In the genomic region with DNA sequence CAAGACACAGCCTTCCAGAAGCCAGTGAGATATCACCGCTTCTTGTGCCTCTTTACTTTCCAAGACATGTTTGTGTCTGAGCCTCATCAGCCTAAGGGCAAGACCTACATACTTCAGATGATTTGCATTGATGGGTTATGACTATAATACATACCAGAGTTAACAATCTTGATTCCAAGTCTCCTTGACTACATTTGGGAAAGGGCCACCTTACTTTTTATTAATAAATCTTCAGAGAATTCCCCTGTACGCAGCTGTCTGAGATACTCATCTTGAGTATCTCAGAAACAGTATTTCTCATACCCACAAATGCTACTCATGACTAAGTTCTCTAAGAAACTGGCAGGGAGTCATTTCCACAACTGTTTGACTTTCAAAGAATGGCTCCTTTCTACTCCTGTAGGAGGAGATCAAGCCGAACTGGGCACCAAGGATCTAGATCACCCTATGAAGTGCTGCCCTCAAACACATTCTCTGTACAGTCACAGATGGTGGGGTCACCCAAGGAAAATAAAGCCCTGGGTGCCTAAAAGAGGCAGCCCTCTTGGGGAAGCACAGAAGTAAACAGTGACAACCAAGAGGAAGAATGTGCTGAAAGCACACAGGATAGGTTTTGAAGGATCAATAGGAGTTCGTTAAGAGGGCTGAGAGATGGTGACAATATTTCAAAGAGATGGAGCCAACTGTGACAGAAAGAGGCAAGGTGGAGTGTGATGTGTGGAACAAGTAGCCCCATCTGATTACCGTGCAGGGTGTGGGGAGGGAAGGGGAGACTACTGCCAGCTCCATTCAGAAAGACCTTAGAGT, we compare ENCODE assay signal across 13 cellular contexts.
DNase-seq lines count a peak whose midpoint lies in the region; TF ChIP-seq lines count a peak whose summit lies in the region.
"Had no signal": no experiment of that assay in that cellular context is flagged by ENCODE, and none has a peak within 500 bp of the region (broad histone marks: within the 10 kb centered on the region; RNA-seq: fewer than 3 reads in every experiment).

No MANE protein-coding gene starts in this region.

- H3K36me3 ChIP-seq in trophoblast cell (ENCODE audit: control insufficient read depth in 1 of 2, insufficient read depth in 2 of 2, low read length in 2 of 2): no peaks in the 10 kb centered on the region
- H3K36me3 ChIP-seq: right lobe of liver had no signal

- H2AK5ac ChIP-seq in trophoblast cell (ENCODE audit: low read length): peak overlapping the region; percentile 75

- H2BK5ac ChIP-seq in trophoblast cell (ENCODE audit: low read depth, low read length, poor library complexity): peak overlapping the region; percentile 60

- H4K12ac ChIP-seq in trophoblast cell (ENCODE audit: low read depth, low read length): no peak overlapping the region

- peaks cover 14% of the 10 kb centered on the region for H3K79me1 ChIP-seq in trophoblast cell (ENCODE audit: low read length)

- peaks cover 9 to 10% of the 10 kb centered on the region in 2 experiments for H3K4me1 ChIP-seq in trophoblast cell (ENCODE audit: control insufficient read depth in 1 of 2, insufficient read depth in 2 of 2, low read length in 2 of 2)

- peak overlapping the region; percentile 88 for H2BK12ac ChIP-seq in trophoblast cell (ENCODE audit: low read length)

- H3K4me3 ChIP-seq in trophoblast cell (ENCODE audit: low read depth, low read length): no peak overlapping the region
- H3K4me3 ChIP-seq: right lobe of liver had no signal

- H3K27ac ChIP-seq in trophoblast cell (ENCODE audit: low read depth, low read length): no peak overlapping the region
- H3K27ac ChIP-seq: 22Rv1, right lobe of liver had no signal

- H2BK120ac ChIP-seq in trophoblast cell (ENCODE audit: insufficient read depth, low read length, poor library complexity): peak overlapping the region; percentile 92

- no peaks in the 10 kb centered on the region for H3K27me3 Mint-ChIP-seq in chondrocyte (ENCODE audit: low read depth)

- H3K23ac ChIP-seq in trophoblast cell (ENCODE audit: low read length): no peak overlapping the region

- H3K4ac ChIP-seq in trophoblast cell (ENCODE audit: low read depth, low read length): no peak overlapping the region

- H3K79me2 ChIP-seq in trophoblast cell (ENCODE audit: control insufficient read depth, insufficient read depth, low read length, poor library complexity): no peaks in the 10 kb centered on the region

- WGBS in trophoblast cell (ENCODE audit: extremely low coverage, insufficient coverage, insufficient read length): no CpG with 5 or more reads among the region's 5 CpGs

- peak overlapping the region; percentile 82 for H3K18ac ChIP-seq in trophoblast cell (ENCODE audit: low read length)

- H3K27me3 ChIP-seq in trophoblast cell (ENCODE audit: insufficient read depth, low read length): no peaks in the 10 kb centered on the region
- H3K27me3 ChIP-seq: right lobe of liver had no signal

- no peak for TF ChIP-seq CTCF in chondrocyte (IDR thresholded peaks at IDR 0.05)

- peak overlapping the region; percentile 58 for H4K91ac ChIP-seq in trophoblast cell (ENCODE audit: low read depth, low read length)

- peaks cover 1% of the 10 kb centered on the region for H3K36me3 Mint-ChIP-seq in chondrocyte (ENCODE audit: low read depth)

- H3K9me3 ChIP-seq in trophoblast cell (ENCODE audit: insufficient read depth, low read depth, low read length): no peaks in the 10 kb centered on the region
- H3K9me3 ChIP-seq: right lobe of liver had no signal

- H3K27ac Mint-ChIP-seq in chondrocyte (ENCODE audit: unreplicated experiment): peak overlapping the region; percentile 77
- H3K27ac Mint-ChIP-seq: activated naive CD8-positive, alpha-beta T cell treated with anti-CD3 and anti-CD28 coated beads, Interleukin-2, amount 10 ng/mL, durations not matched to agents 7 days and 5 days had no signal

- H3K4me1 Mint-ChIP-seq in chondrocyte (ENCODE audit: low read depth): peaks cover 57% of the 10 kb centered on the region
- H3K4me1 Mint-ChIP-seq: activated naive CD8-positive, alpha-beta T cell treated with anti-CD3 and anti-CD28 coated beads, Interleukin-2, amount 10 ng/mL, durations not matched to agents 7 days and 5 days had no signal

- peak overlapping the region; percentile 65 for H4K8ac ChIP-seq in trophoblast cell (ENCODE audit: low read depth, low read length)

- H2AFZ ChIP-seq in trophoblast cell (ENCODE audit: insufficient read depth, low read length, poor library complexity): no peak overlapping the region

- H3K9me3 Mint-ChIP-seq in chondrocyte (ENCODE audit: low read depth): peaks cover 5% of the 10 kb centered on the region

- peak overlapping the region; percentile 83 for H3K14ac ChIP-seq in trophoblast cell (ENCODE audit: low read length)

- H3K4me2 ChIP-seq in trophoblast cell (ENCODE audit: low read length): no peak overlapping the region

- DNase-seq in SIG-M5 treated with dmso at 0.1 percent for 504 hours (lab: John Stamatoyannopoulos, UW; ENCODE audit: unreplicated experiment): peak; percentile 9
- no peak for DNase-seq in SIG-M5 (lab: John Stamatoyannopoulos, UW)
- DNase-seq in M059J (ENCODE audit: low read depth): peak; percentile 95
- DNase-seq in chondrocyte (ENCODE audit: low spot score): no peak
- peak; percentile 84 to 98 for DNase-seq in trophoblast cell
- DNase-seq in NCI-H524 treated with DMSO at 0.1 percent for 48 hours (lab: John Stamatoyannopoulos, UW): no peak
- DNase-seq in HuH-7 (ENCODE audit: low spot score): no peak
- DNase-seq in central memory CD4-positive, alpha-beta T cell: no peak
- DNase-seq: activated naive CD8-positive, alpha-beta T cell treated with anti-CD3 and anti-CD28 coated beads, Interleukin-2, amount 10 ng/mL, durations not matched to agents 7 days and 5 days; Kasumi-1; NCI-H748 treated with DMSO at 0.1 percent for 48 hours; right lobe of liver had no signal

- H3K9ac ChIP-seq in trophoblast cell (ENCODE audit: low read length): no peak overlapping the region

- H3K4me3 Mint-ChIP-seq in chondrocyte (ENCODE audit: unreplicated experiment): no peak overlapping the region
- H3K4me3 Mint-ChIP-seq: activated naive CD8-positive, alpha-beta T cell treated with anti-CD3 and anti-CD28 coated beads, Interleukin-2, amount 10 ng/mL, durations not matched to agents 7 days and 5 days had no signal

Comparison
In these comparisons a context has a peak if more than half of its experiments do, and no peak if none do; other contexts are left out.
1. DNase-seq: peak in SIG-M5 treated with dmso at 0.1 percent for 504 hours (single experiment), M059J (single experiment) and trophoblast cell (2 of 2); none in SIG-M5 (single experiment), chondrocyte (single experiment), NCI-H524 treated with DMSO at 0.1 percent for 48 hours (single experiment), HuH-7 (single experiment) and central memory CD4-positive, alpha-beta T cell (single experiment).